Comparison of ENCODE assay signal across 18 cellular contexts in genomic region chr18:46252754-46253153, GRCh38.
DNase-seq lines count a peak whose midpoint lies in the region; ATAC-seq and TF ChIP-seq lines count a peak whose summit lies in the region.
"Had no signal": no experiment of that assay in that cellular context is flagged by ENCODE, and none has a peak within 500 bp of the region (broad histone marks: within the 10 kb centered on the region; RNA-seq: fewer than 3 reads in every experiment).

No MANE protein-coding gene starts in this region.

- no peak for TF ChIP-seq CTCF in osteocyte (IDR thresholded peaks at IDR 0.05)

- no peaks in the 10 kb centered on the region for H3K27me3 Mint-ChIP-seq in activated CD4-positive, alpha-beta T cell treated with anti-CD3 and anti-CD28 coated beads, Interleukin-2, amount 10 ng/mL, durations not matched to agents 7 days and 5 days
- no peaks in the 10 kb centered on the region for H3K27me3 Mint-ChIP-seq in effector memory CD8-positive, alpha-beta T cell
- H3K27me3 Mint-ChIP-seq in osteocyte (ENCODE audit: unreplicated experiment): no peaks in the 10 kb centered on the region

- DNase-seq in activated CD4-positive, alpha-beta T cell treated with anti-CD3 and anti-CD28 coated beads, Interleukin-2, amount 10 ng/mL, durations not matched to agents 7 days and 5 days: no peak
- DNase-seq in activated CD4-positive, alpha-beta T cell treated with anti-CD3 and anti-CD28 coated beads, Interleukin-2, amount 50 U/mL, for 48 hours: no peak
- DNase-seq in M059J (ENCODE audit: low read depth): peak; percentile 57
- no peak for DNase-seq in effector memory CD8-positive, alpha-beta T cell
- DNase-seq in osteocyte (ENCODE audit: extremely low spot score, unreplicated experiment): no peak
- DNase-seq in SW480 (ENCODE audit: low spot score): no peak
- DNase-seq: dermis blood vessel endothelial cell, DMS79 treated with DMSO at 0.1 percent for 48 hours, H9, heart left ventricle, nephron progenitor cell, spleen had no signal

- ATAC-seq in effector memory CD8-positive, alpha-beta T cell (replicated peaks): no peak
- no peak for ATAC-seq in HG03139 (IDR thresholded peaks at IDR 0.05; ENCODE audit: unreplicated experiment)
- ATAC-seq in GM19023 (IDR thresholded peaks at IDR 0.05; ENCODE audit: unreplicated experiment): no peak
- ATAC-seq: A549, esophagus mucosa, heart left ventricle, Panc1, SK-N-SH treated with all-trans-retinoic acid at 6 μM for 48 hours had no signal

- POLR2A ChIA-PET in activated CD4-positive, alpha-beta T cell treated with anti-CD3 and anti-CD28 coated beads, Interleukin-2, amount 10 ng/mL, durations not matched to agents 7 days and 5 days (lab: Charles Lee): no interaction called here

- CTCF ChIA-PET in activated CD4-positive, alpha-beta T cell treated with anti-CD3 and anti-CD28 coated beads, Interleukin-2, amount 10 ng/mL, durations not matched to agents 7 days and 5 days (lab: Charles Lee): interaction anchor here (1.3 to 1.4 kb wide), 2 partner anchors 9 to 12 kb away, joined by 3 read pairs; no protein-coding TSS in a partner anchor

- peak overlapping the region; percentile 83 for H3K27ac Mint-ChIP-seq in activated CD4-positive, alpha-beta T cell treated with anti-CD3 and anti-CD28 coated beads, Interleukin-2, amount 10 ng/mL, durations not matched to agents 7 days and 5 days
- H3K27ac Mint-ChIP-seq in effector memory CD8-positive, alpha-beta T cell: peak overlapping the region; percentile 6 to 38
- H3K27ac Mint-ChIP-seq in osteocyte (ENCODE audit: unreplicated experiment): peak overlapping the region; percentile 19
- H3K27ac Mint-ChIP-seq: nephron progenitor cell had no signal

- no peak overlapping the region for H3K4me3 Mint-ChIP-seq in activated CD4-positive, alpha-beta T cell treated with anti-CD3 and anti-CD28 coated beads, Interleukin-2, amount 10 ng/mL, durations not matched to agents 7 days and 5 days
- no peak overlapping the region for H3K4me3 Mint-ChIP-seq in effector memory CD8-positive, alpha-beta T cell
- no peak overlapping the region for H3K4me3 Mint-ChIP-seq in osteocyte (ENCODE audit: unreplicated experiment)
- H3K4me3 Mint-ChIP-seq: H9, nephron progenitor cell had no signal

- peaks cover 66% of the 10 kb centered on the region for H3K4me1 Mint-ChIP-seq in activated CD4-positive, alpha-beta T cell treated with anti-CD3 and anti-CD28 coated beads, Interleukin-2, amount 10 ng/mL, durations not matched to agents 7 days and 5 days
- H3K4me1 Mint-ChIP-seq in effector memory CD8-positive, alpha-beta T cell (ENCODE audit: low read depth in 2 of 2): peaks cover 25 to 45% of the 10 kb centered on the region in 2 donors
- H3K4me1 Mint-ChIP-seq in osteocyte (ENCODE audit: unreplicated experiment): peaks cover 41% of the 10 kb centered on the region

- H3K9me3 Mint-ChIP-seq in activated CD4-positive, alpha-beta T cell treated with anti-CD3 and anti-CD28 coated beads, Interleukin-2, amount 10 ng/mL, durations not matched to agents 7 days and 5 days: peaks cover 4% of the 10 kb centered on the region
- H3K9me3 Mint-ChIP-seq in effector memory CD8-positive, alpha-beta T cell: no peaks in the 10 kb centered on the region
- H3K9me3 Mint-ChIP-seq in osteocyte (ENCODE audit: unreplicated experiment): no peaks in the 10 kb centered on the region
- H3K9me3 Mint-ChIP-seq: H9, nephron progenitor cell had no signal

- peaks cover 74% of the 10 kb centered on the region for H3K36me3 Mint-ChIP-seq in activated CD4-positive, alpha-beta T cell treated with anti-CD3 and anti-CD28 coated beads, Interleukin-2, amount 10 ng/mL, durations not matched to agents 7 days and 5 days (ENCODE audit: low read depth)
- peaks cover 25% of the 10 kb centered on the region for H3K36me3 Mint-ChIP-seq in effector memory CD8-positive, alpha-beta T cell (ENCODE audit: insufficient read depth)
- H3K36me3 Mint-ChIP-seq in osteocyte (ENCODE audit: unreplicated experiment): peaks cover 26% of the 10 kb centered on the region

Comparison
In these comparisons a context has a peak if more than half of its experiments do, and no peak if none do; other contexts are left out.
1. H3K27ac Mint-ChIP-seq: peak in every context shown above with its lines; median percentile 83 in activated CD4-positive, alpha-beta T cell treated with anti-CD3 and anti-CD28 coated beads, Interleukin-2, amount 10 ng/mL, durations not matched to agents 7 days and 5 days; 22 in effector memory CD8-positive, alpha-beta T cell; 19 in osteocyte.